9 cellular contexts compared by ENCODE assay signal in the genomic region with DNA sequence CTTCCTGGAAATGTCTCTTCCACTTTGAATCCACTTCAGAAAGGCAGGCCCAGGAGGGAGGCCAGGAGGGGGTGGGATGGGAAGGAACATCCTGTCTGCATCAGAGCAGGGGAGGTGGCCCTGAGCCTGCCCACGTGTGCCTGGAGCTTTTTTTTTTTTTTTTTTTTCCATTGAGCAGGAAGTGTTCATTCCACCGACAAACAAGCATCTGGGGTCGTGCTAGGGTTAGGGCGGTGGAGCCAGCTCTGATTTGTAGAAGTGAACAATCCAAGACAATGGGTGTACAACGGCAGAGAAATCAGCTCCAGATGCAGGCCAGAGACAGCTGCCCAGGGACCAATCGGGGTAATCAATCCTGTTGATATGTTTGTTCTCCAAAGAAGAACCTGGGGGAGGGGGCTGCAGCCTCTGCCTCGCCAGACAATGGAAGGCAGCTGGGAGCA.
A peak's percentile ranks its signal among the peaks of the same experiment; 100 is the strongest.
DNase-seq lines count a peak whose midpoint lies in the region; FAIRE-seq and TF ChIP-seq lines count a peak whose summit lies in the region.
"Had no signal": no experiment of that assay in that cellular context is flagged by ENCODE, and none has a peak within 500 bp of the region (broad histone marks: within the 10 kb centered on the region; RNA-seq: fewer than 3 reads in every experiment).

No MANE protein-coding gene starts in this region.

- H3K4me1 ChIP-seq in breast epithelium (peaks cover 5 to 23% of the 10 kb centered on the region in 2 donors), kidney (ENCODE audit: control insufficient read depth in 1 of 2, insufficient read depth in 1 of 2, low read depth in 1 of 2, low read length in 2 of 2) (peaks cover 9% of the 10 kb centered on the region in 2 donors), vagina (peaks cover 86% of the 10 kb centered on the region)

- H3K4me3 ChIP-seq in breast epithelium (no peak overlapping the region), kidney (ENCODE audit: low read length in 2 of 2) (no peak overlapping the region), vagina (no peak overlapping the region)

- POLR2A ChIA-PET in MCF 10A (lab: Yijun Ruan, JAX) = no interaction called here

- no peaks in the 10 kb centered on the region for H3K27me3 Mint-ChIP-seq in MCF 10A (ENCODE audit: insufficient read depth, unreplicated experiment)
- H3K27me3 Mint-ChIP-seq: natural killer cell treated with Interleukin-12 subunit alpha and Interleukin-12 subunit beta and Interleukin-15 and Interleukin-18, amount 100 ng/mL, for 72 hours had no signal

- H3K36me3 ChIP-seq in breast epithelium (no peaks in the 10 kb centered on the region), kidney (ENCODE audit: control insufficient read depth in 1 of 2, insufficient read depth in 2 of 2, low read length in 2 of 2) (no peaks in the 10 kb centered on the region), vagina (no peaks in the 10 kb centered on the region)

- no TSS peak for BruUV-seq in MCF 10A (replicated peaks; lab: Mats Ljungman, UMichigan)

- H3K4me1 Mint-ChIP-seq in MCF 10A (ENCODE audit: insufficient read depth, unreplicated experiment) = no peaks in the 10 kb centered on the region

- CTCF ChIA-PET in MCF 10A (lab: Yijun Ruan, JAX) = no interaction called here

- H3K4me3 Mint-ChIP-seq in MCF 10A (ENCODE audit: unreplicated experiment) = no peak overlapping the region
- H3K4me3 Mint-ChIP-seq: natural killer cell treated with Interleukin-12 subunit alpha and Interleukin-12 subunit beta and Interleukin-15 and Interleukin-18, amount 100 ng/mL, for 72 hours had no signal

- peak overlapping the region in 1 of 2 donors; percentile 40 for H3K9ac ChIP-seq in kidney (ENCODE audit: low read length in 2 of 2)

- H3K27ac ChIP-seq in breast epithelium (peak overlapping the region; percentile 64 to 90), kidney (ENCODE audit: low read depth in 2 of 2, low read length in 2 of 2) (peak overlapping the region; percentile 78 to 86), vagina (peak overlapping the region; percentile 72)

- no peak overlapping the region for H3K27ac Mint-ChIP-seq in MCF 10A (ENCODE audit: low read depth, unreplicated experiment)

- TF ChIP-seq CTCF in breast epithelium (IDR thresholded peaks at IDR 0.05) (no peak), MCF 10A (IDR thresholded peaks at IDR 0.05; ENCODE audit: unreplicated experiment) (no peak), kidney (IDR thresholded peaks at IDR 0.05; ENCODE audit: borderline replicate concordance, extremely low read depth, insufficient read depth) (no peak), vagina (IDR thresholded peaks at IDR 0.05) (no peak)

- TF ChIP-seq POLR2A in breast epithelium (IDR thresholded peaks at IDR 0.05) (no peak), vagina (IDR thresholded peaks at IDR 0.05) (no peak)

- no peaks in the 10 kb centered on the region for H3K36me3 Mint-ChIP-seq in MCF 10A (ENCODE audit: insufficient read depth, unreplicated experiment)
- H3K36me3 Mint-ChIP-seq: natural killer cell treated with Interleukin-12 subunit alpha and Interleukin-12 subunit beta and Interleukin-15 and Interleukin-18, amount 100 ng/mL, for 72 hours had no signal

- intact Hi-C loops in breast epithelium (cut with DNase I; ENCODE audit: low total_unique reads) (no loop called here), MCF 10A (cut with micrococcal nuclease) (no loop called here), kidney (cut with DNase I) (no loop called here), vagina (cut with DNase I) (no loop called here)

- H3K9me3 ChIP-seq in breast epithelium (no peaks in the 10 kb centered on the region), kidney (ENCODE audit: control insufficient read depth in 1 of 2, low read length in 2 of 2) (no peaks in the 10 kb centered on the region), vagina (no peaks in the 10 kb centered on the region)

- no peak for FAIRE-seq in kidney (lab: Jason Lieb, UNC)

- H3K9me3 Mint-ChIP-seq in MCF 10A (ENCODE audit: unreplicated experiment) = no peaks in the 10 kb centered on the region
- H3K9me3 Mint-ChIP-seq: natural killer cell treated with Interleukin-12 subunit alpha and Interleukin-12 subunit beta and Interleukin-15 and Interleukin-18, amount 100 ng/mL, for 72 hours had no signal

- DNase-seq in breast epithelium (ENCODE audit: low spot score in 2 of 2) (peak in 1 of 2 donors; percentile 54), MCF 10A (ENCODE audit: unreplicated experiment) (no peak), amniotic epithelial cell (ENCODE audit: low read depth) (peak; percentile 65), kidney (no peak), vagina (ENCODE audit: extremely low spot score in 2 of 2) (no peak), LoVo (ENCODE audit: low spot score) (no peak), NCI-H187 (lab: John Stamatoyannopoulos, UW) (no peak), DMS79 (lab: John Stamatoyannopoulos, UW) (no peak)

- H3K27me3 ChIP-seq in breast epithelium (no peaks in the 10 kb centered on the region), vagina (no peaks in the 10 kb centered on the region)
